ENCODE assay signal across 17 cellular contexts in genomic region chr4:24701683-24702082, GRCh38.
DNase-seq lines count a peak whose midpoint lies in the region; ATAC-seq, FAIRE-seq and TF ChIP-seq lines count a peak whose summit lies in the region.
"Had no signal": no experiment of that assay in that cellular context is flagged by ENCODE, and none has a peak within 500 bp of the region (broad histone marks: within the 10 kb centered on the region; RNA-seq: fewer than 3 reads in every experiment).

No MANE protein-coding gene starts in this region.

- H4K8ac ChIP-seq in H9 (replicated peaks; ENCODE audit: insufficient read length, low read depth, low read length) = no peak overlapping the region

- TF ChIP-seq CTCF in A549 (IDR thresholded peaks at IDR 0.05) = peak; percentile 10; the same call in 1 of the 3 replicates
- peak; percentile 9 for TF ChIP-seq CTCF in RWPE2 (IDR thresholded peaks at IDR 0.05; ENCODE audit: poor library complexity, severe bottlenecking)
- TF ChIP-seq CTCF in H9 (conservative IDR thresholded peaks at IDR 0.05) = no peak

- no peak overlapping the region for H3K23ac ChIP-seq in H9 (ENCODE audit: insufficient read length, low read depth, low read length)

- no peaks in the 10 kb centered on the region for H3K9me3 Mint-ChIP-seq in H9

- no peak overlapping the region for H3K4ac ChIP-seq in H9 (ENCODE audit: low read depth, low read length)

- no peaks in the 10 kb centered on the region for H3K79me2 ChIP-seq in H9 (ENCODE audit: insufficient read depth, low read length)

- no peak overlapping the region for H2BK15ac ChIP-seq in H9 (ENCODE audit: low read depth, low read length)

- H2AFZ ChIP-seq in H9 (ENCODE audit: low read length) = no peak overlapping the region
- H2AFZ ChIP-seq: GM23248 had no signal

- H3K27me3 Mint-ChIP-seq in H9 (ENCODE audit: low read depth) = no peaks in the 10 kb centered on the region; the same call in 1 of the 2 replicates

- H2BK12ac ChIP-seq in H9 (ENCODE audit: insufficient read length, low read depth, low read length) = no peak overlapping the region

- no peaks in the 10 kb centered on the region for H4K20me1 ChIP-seq in H9 (ENCODE audit: control insufficient read depth, insufficient read depth, insufficient read length)

- no peak overlapping the region for H3K27ac Mint-ChIP-seq in H9
- H3K27ac Mint-ChIP-seq: B cell; CD4-positive, alpha-beta memory T cell had no signal

- CTCF ChIA-PET in A549 (lab: Yijun Ruan, JAX) = interaction anchor here (1.3 kb wide), 1 partner anchor 22 kb away, joined by 3 read pairs; no protein-coding TSS in a partner anchor

- no peaks in the 10 kb centered on the region for H3K36me3 Mint-ChIP-seq in H9 (ENCODE audit: insufficient read depth in 1 of 3, low read depth in 3 of 3)
- H3K36me3 Mint-ChIP-seq: CD4-positive, alpha-beta memory T cell had no signal

- no peak overlapping the region for H2BK20ac ChIP-seq in H9 (ENCODE audit: low read depth, low read length, poor library complexity, severe bottlenecking)

- H2AK5ac ChIP-seq in H9 (ENCODE audit: insufficient read length, low read length) = no peak overlapping the region

- DNase-seq in A549 (ENCODE audit: low read depth in 1 of 2, low spot score in 1 of 2) = no peak
- DNase-seq in RWPE2 (ENCODE audit: low spot score) = no peak
- DNase-seq in frontal cortex (ENCODE audit: low spot score in 2 of 2) = no peak
- peak; percentile 62 for DNase-seq in pons (ENCODE audit: low spot score)
- no peak for DNase-seq in cortex of kidney (lab: John Stamatoyannopoulos, UW)
- no peak for DNase-seq in H9
- DNase-seq in NCI-H446 (lab: John Stamatoyannopoulos, UW) = no peak
- DNase-seq: 8988T; ACHN; C1 segment of cervical spinal cord; CD4-positive, alpha-beta memory T cell; DMS79; GM23248; H7 had no signal

- no peak overlapping the region for H3K4me3 Mint-ChIP-seq in H9
- H3K4me3 Mint-ChIP-seq: B cell; CD4-positive, alpha-beta memory T cell had no signal

- no peaks in the 10 kb centered on the region for H3K79me1 ChIP-seq in H9 (ENCODE audit: insufficient read depth, low read depth, low read length, poor library complexity, severe bottlenecking)

- no peak overlapping the region for H3K56ac ChIP-seq in H9 (ENCODE audit: insufficient read length, low read depth, low read length)

- no peak overlapping the region for H3T11ph ChIP-seq in H9 (ENCODE audit: low read length)

- H3K4me3 ChIP-seq in A549 = no peak overlapping the region
- no peak overlapping the region for H3K4me3 ChIP-seq in RWPE2 (ENCODE audit: severe bottlenecking)
- H3K4me3 ChIP-seq: GM12878, GM23248 had no signal

- no peak overlapping the region for H3K9ac ChIP-seq in H9 (ENCODE audit: extremely low read depth, insufficient read length, low read length)
- H3K9ac ChIP-seq: GM23248 had no signal

- H3K27ac ChIP-seq in A549 (no peak overlapping the region), RWPE2 (ENCODE audit: poor library complexity, severe bottlenecking) (no peak overlapping the region), H9 (ENCODE audit: insufficient read length, low read depth, low read length) (no peak overlapping the region)
- H3K27ac ChIP-seq: GM23248 had no signal

- H3K4me2 ChIP-seq in A549 = no peak overlapping the region
- H3K4me2 ChIP-seq in H9 (ENCODE audit: insufficient read depth, insufficient read length, low read length) = no peak overlapping the region

- H3K4me1 ChIP-seq in A549 (no peaks in the 10 kb centered on the region), RWPE2 (ENCODE audit: insufficient read depth, poor library complexity, severe bottlenecking) (no peaks in the 10 kb centered on the region), H9 (ENCODE audit: insufficient read depth, low read length) (no peaks in the 10 kb centered on the region)

- peak; percentile 26 to 54; a peak in 2 of 5 replicates for TF ChIP-seq RAD21 in A549 (conservative IDR thresholded peaks at IDR 0.05 in 1 of 2, IDR thresholded peaks at IDR 0.05 in 1 of 2)

- no peak for FAIRE-seq in A549 (lab: Jason Lieb, UNC)
- peak; percentile 8 for FAIRE-seq in frontal cortex (lab: Jason Lieb, UNC)
- FAIRE-seq: GM12878, GM18507 had no signal

- no peak overlapping the region for H3K14ac ChIP-seq in H9 (ENCODE audit: insufficient read depth, low read length)

- ATAC-seq in A549 = no peak
- no peak for ATAC-seq in RWPE2 (ENCODE audit: low read depth)
- ATAC-seq: GM12878 had no signal

- no peak overlapping the region for H2BK5ac ChIP-seq in H9 (ENCODE audit: insufficient read length, low read length)

- no peaks in the 10 kb centered on the region for H3K23me2 ChIP-seq in H9 (ENCODE audit: insufficient read length, low read depth, low read length, poor library complexity, severe bottlenecking)

- POLR2A ChIA-PET in A549 (lab: Yijun Ruan, JAX) = no interaction called here

- no peak overlapping the region for H4K91ac ChIP-seq in H9 (ENCODE audit: insufficient read length, low read depth, low read length)

- H3K27me3 ChIP-seq in RWPE2 (ENCODE audit: insufficient read depth, poor library complexity, severe bottlenecking) (peaks cover 4% of the 10 kb centered on the region), H9 (ENCODE audit: insufficient read depth, low read length) (no peaks in the 10 kb centered on the region; the same call in 1 of the 2 replicates)

- no peak overlapping the region for H3K18ac ChIP-seq in H9 (ENCODE audit: insufficient read length, low read depth, low read length)

- H2BK120ac ChIP-seq in H9 (ENCODE audit: low read depth, low read length, poor library complexity, severe bottlenecking) = no peak overlapping the region

- TF ChIP-seq POLR2A in A549 (IDR thresholded peaks at IDR 0.05; ENCODE audit: low read length) = no peak

- H3K36me3 ChIP-seq in RWPE2 (ENCODE audit: low read depth) = no peaks in the 10 kb centered on the region

- H4K5ac ChIP-seq in H9 (ENCODE audit: insufficient read length, low read depth, low read length) = no peak overlapping the region

- H3K9me3 ChIP-seq in A549 = no peaks in the 10 kb centered on the region
- H3K9me3 ChIP-seq in RWPE2 (ENCODE audit: severe bottlenecking) = no peaks in the 10 kb centered on the region
- no peaks in the 10 kb centered on the region for H3K9me3 ChIP-seq in H9 (ENCODE audit: control insufficient read depth, low read depth, low read length)

- WGBS in A549 (ENCODE audit: missing lambda C conversion rate) = 41% methylated on average over 5 of the region's 5 CpGs
- WGBS in H9 (ENCODE audit: extremely low coverage, insufficient read length, low lambda C conversion rate) = no CpG with 5 or more reads among the region's 5 CpGs

- H3K4me1 Mint-ChIP-seq in H9 = peaks cover 9 to 10% of the 10 kb centered on the region in 2 experiments
- H3K4me1 Mint-ChIP-seq: B cell; CD4-positive, alpha-beta memory T cell had no signal

- TF ChIP-seq EP300 in A549 (IDR thresholded peaks at IDR 0.05) = no peak

TF ChIP-seq in A549, 52 proteins besides CTCF, POLR2A, EP300 and RAD21:
- TF ChIP-seq MAFK (IDR thresholded peaks at IDR 0.05; ENCODE audit: partially characterized antibody) (no peak), HOXB13 (CRISPR knock-in tag; IDR thresholded peaks at IDR 0.05; ENCODE audit: low read depth) (no peak), CBX2 (IDR thresholded peaks at IDR 0.05; ENCODE audit: borderline replicate concordance, low read depth) (no peak), EHMT2 (IDR thresholded peaks at IDR 0.05; ENCODE audit: low read depth) (no peak), TFCP2L1 (CRISPR knock-in tag; IDR thresholded peaks at IDR 0.05) (no peak), HMGXB4 (CRISPR knock-in tag; IDR thresholded peaks at IDR 0.05; ENCODE audit: borderline replicate concordance) (no peak), FOSB (CRISPR knock-in tag; IDR thresholded peaks at IDR 0.05) (no peak), RCOR1 (IDR thresholded peaks at IDR 0.05; ENCODE audit: low read depth, low read length) (no peak), FOXS1 (CRISPR knock-in tag; IDR thresholded peaks at IDR 0.05) (no peak), BHLHE40 (IDR thresholded peaks at IDR 0.05; ENCODE audit: low read depth, low read length) (no peak), GATA3 (IDR thresholded peaks at IDR 0.05; ENCODE audit: borderline replicate concordance) (no peak), NR3C1 (IDR thresholded peaks at IDR 0.05) (no peak), KDM1A (IDR thresholded peaks at IDR 0.05; ENCODE audit: low read depth) (no peak), ZFP36 (IDR thresholded peaks at IDR 0.05; ENCODE audit: borderline replicate concordance, partially characterized antibody) (no peak), POLR2AphosphoS2 (conservative IDR thresholded peaks at IDR 0.05; ENCODE audit: low read length) (no peak), E2F6 (IDR thresholded peaks at IDR 0.05; ENCODE audit: borderline replicate concordance, low read depth) (no peak), EHF (CRISPR knock-in tag; IDR thresholded peaks at IDR 0.05) (no peak), FOSL2 (IDR thresholded peaks at IDR 0.05) (no peak), FOSL2 (CRISPR knock-in tag; IDR thresholded peaks at IDR 0.05) (no peak)
